16 cellular contexts compared by ENCODE assay signal in the genomic region with DNA sequence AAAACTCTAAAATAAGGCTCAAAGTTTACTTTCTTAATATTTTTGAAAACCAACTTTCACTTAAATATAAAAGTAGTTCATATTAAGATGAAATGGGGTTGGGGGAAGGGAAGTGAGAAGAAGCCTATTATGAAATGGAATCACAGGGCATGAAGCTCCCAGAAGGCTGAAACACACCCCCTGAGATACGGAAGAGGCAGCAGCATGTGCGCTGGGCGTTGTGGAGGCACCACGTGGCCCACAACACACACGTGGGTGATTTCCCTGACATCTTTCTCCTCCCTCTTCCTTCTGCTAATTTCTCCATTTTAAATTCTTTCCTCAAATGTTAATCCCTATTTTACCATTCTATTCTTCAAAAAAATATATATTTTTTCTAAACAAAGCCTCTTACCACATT. TPM values are rescaled to one million over a fixed set of nuclear protein-coding genes. Genes with fewer than 3 reads are reported as not detected.
DNase-seq lines count a peak whose midpoint lies in the region; ATAC-seq and TF ChIP-seq lines count a peak whose summit lies in the region.
"Had no signal": no experiment of that assay in that cellular context is flagged by ENCODE, and none has a peak within 500 bp of the region (broad histone marks: within the 10 kb centered on the region; RNA-seq: fewer than 3 reads in every experiment).

No MANE protein-coding gene starts in this region.

- H3K4me2 ChIP-seq in PC-3 (ENCODE audit: low read length) (peak overlapping the region; percentile 73), osteoblast (ENCODE audit: insufficient read depth, low read length) (peak overlapping the region; percentile 42)

- no peaks in the 10 kb centered on the region for H3K9me2 ChIP-seq in PC-3 (replicated peaks; ENCODE audit: low read length)

- H3K27ac ChIP-seq in PC-3 (ENCODE audit: low read length) (peak overlapping the region; percentile 19; the same call in 1 of the 2 replicates), osteoblast (ENCODE audit: low read depth, low read length) (no peak overlapping the region), prostate gland (no peak overlapping the region)

- H3K4me3 ChIP-seq in PC-3 (ENCODE audit: low read length) (no peak overlapping the region), osteoblast (ENCODE audit: insufficient read depth, low read length) (no peak overlapping the region), prostate gland (no peak overlapping the region)

- no peak for TF ChIP-seq POLR2A in prostate gland (IDR thresholded peaks at IDR 0.05)

- H3K4me1 ChIP-seq in PC-3 (ENCODE audit: insufficient read depth, low read length) (peaks cover 11% of the 10 kb centered on the region), osteoblast (ENCODE audit: insufficient read depth, low read length) (peaks cover 9% of the 10 kb centered on the region), prostate gland (replicated peaks) (no peaks in the 10 kb centered on the region)
- H3K4me1 ChIP-seq: BE2C had no signal

- H3F3A ChIP-seq in PC-3 (ENCODE audit: low read length, unreplicated experiment) = no peaks in the 10 kb centered on the region

- H3K36me3 ChIP-seq in PC-3 (ENCODE audit: low read depth, low read length) = no peaks in the 10 kb centered on the region
- no peaks in the 10 kb centered on the region for H3K36me3 ChIP-seq in osteoblast (ENCODE audit: insufficient read depth, low read length)
- H3K36me3 ChIP-seq in prostate gland = no peaks in the 10 kb centered on the region
- H3K36me3 ChIP-seq: BE2C had no signal

- CTCF ChIA-PET in PC-3 (lab: Charles Lee) = interaction anchor here (0.6 to 1.0 kb wide), 2 partner anchors 27 to 228 kb away, joined by 3 to 4 read pairs; no protein-coding TSS in a partner anchor

- DNase-seq in PC-3 (no peak), osteoblast (ENCODE audit: insufficient read length, low spot score, missing footprints) (no peak), COLO668 (lab: John Stamatoyannopoulos, UW; ENCODE audit: unreplicated experiment) (no peak), T-helper 9 cell (no peak), medulla oblongata (ENCODE audit: extremely low spot score) (no peak), prostate gland (ENCODE audit: low spot score) (no peak)
- DNase-seq: BE2C; CD8-positive, alpha-beta memory T cell; MV-4-11; NCI-H1436 treated with DMSO at 0.1 percent for 48 hours; NCI-H2081 treated with DMSO at 0.1 percent for 48 hours; NCI-H524 treated with DMSO at 0.1 percent for 48 hours; SHP77; T-helper 17 cell had no signal

- H3K9me3 ChIP-seq in PC-3 (ENCODE audit: low read length) (no peaks in the 10 kb centered on the region), osteoblast (ENCODE audit: low read depth, low read length) (no peaks in the 10 kb centered on the region), prostate gland (no peaks in the 10 kb centered on the region)
- H3K9me3 ChIP-seq: BE2C had no signal

- no TSS peak for BruUV-seq in PC-3 (replicated peaks; lab: Mats Ljungman, UMichigan)

- H4K20me1 ChIP-seq in PC-3 (ENCODE audit: low read length) = no peaks in the 10 kb centered on the region
- no peaks in the 10 kb centered on the region for H4K20me1 ChIP-seq in osteoblast (ENCODE audit: insufficient read depth, low read length)

- H3K27me3 ChIP-seq in PC-3 (ENCODE audit: low read length) (no peaks in the 10 kb centered on the region), osteoblast (ENCODE audit: insufficient read depth, low read length) (no peaks in the 10 kb centered on the region), prostate gland (replicated peaks; ENCODE audit: insufficient read depth) (no peaks in the 10 kb centered on the region)
- H3K27me3 ChIP-seq: BE2C had no signal

- ATAC-seq in GM18511 (IDR thresholded peaks at IDR 0.05; ENCODE audit: unreplicated experiment) (peak; percentile 65), HG02759 (IDR thresholded peaks at IDR 0.05; ENCODE audit: unreplicated experiment) (peak; percentile 46), PC-3 (no peak)
- ATAC-seq: T-helper 17 cell had no signal

- no peak overlapping the region for H3K9ac ChIP-seq in PC-3 (ENCODE audit: low read length)

- no peak overlapping the region for H2AFZ ChIP-seq in PC-3 (ENCODE audit: low read length)
- peak overlapping the region; percentile 62 for H2AFZ ChIP-seq in osteoblast (ENCODE audit: low read length)

- 75% methylated on average over 5 of the region's 5 CpGs for WGBS in prostate gland

- H3K79me2 ChIP-seq in PC-3 (ENCODE audit: low read length) (no peaks in the 10 kb centered on the region), osteoblast (ENCODE audit: insufficient read depth, low read length) (no peaks in the 10 kb centered on the region)

- TF ChIP-seq CTCF in PC-3 (conservative IDR thresholded peaks at IDR 0.05; ENCODE audit: low read depth, low read length) (no peak), osteoblast (IDR thresholded peaks at IDR 0.05; ENCODE audit: extremely low read depth, low read depth, low read length) (no peak), prostate gland (IDR thresholded peaks at IDR 0.05) (no peak)

- intact Hi-C loops in PC-3 (cut with micrococcal nuclease) (no loop called here), prostate gland (cut with DNase I) (no loop called here)

- POLR2A ChIA-PET in PC-3 (lab: Charles Lee; ENCODE audit: unreplicated experiment) = no interaction called here

RNA-seq across cellular contexts. Expression of gene SEC16B, which starts 35.6 kb away (rescaled TPM):
- total RNA-seq in PC-3 (2014; rRNA removed) (0.07 and 0.40 TPM in 2 replicates), osteoblast (2.9 and 3.3 TPM in 2 replicates), prostate gland (1 to 10 TPM; 2.7 to 3.2 TPM)
- total RNA-seq: CD8-positive, alpha-beta memory T cell; T-helper 17 cell had no signal
